ENCODE assay signal across 28 cellular contexts in genomic region chr4:178836865-178837264, GRCh38.
"Had no signal": no experiment of that assay in that cellular context is flagged by ENCODE, and none has a peak within 500 bp of the region (broad histone marks: within the 10 kb centered on the region; RNA-seq: fewer than 3 reads in every experiment).

No MANE protein-coding gene starts in this region.

- H3K27me3 Mint-ChIP-seq: dendritic cell treated with granulocyte-macrophage colony-stimulating factor and Interleukin-4, amounts not matched to agents 40 ng/mL and 50 ng/mL, for 4 days; effector memory CD8-positive, alpha-beta T cell; naive B cell had no signal

- H3K4me3 ChIP-seq: colonic mucosa, esophagus squamous epithelium, gastrocnemius medialis, heart right ventricle, left lung, lower lobe of right lung, mucosa of descending colon had no signal

- H3K27ac Mint-ChIP-seq: dendritic cell treated with granulocyte-macrophage colony-stimulating factor and Interleukin-4, amounts not matched to agents 40 ng/mL and 50 ng/mL, for 4 days; effector memory CD8-positive, alpha-beta T cell; endodermal cell; mesothelial cell of epicardium; naive B cell had no signal

- H3K4me1 Mint-ChIP-seq: endodermal cell, mesothelial cell of epicardium, naive B cell had no signal

- H3K9me3 ChIP-seq: colonic mucosa, esophagus squamous epithelium, gastrocnemius medialis, left lung, lower lobe of right lung, mucosa of descending colon had no signal

- H3K36me3 Mint-ChIP-seq: mesothelial cell of epicardium, naive B cell had no signal

- H3K27ac ChIP-seq: colonic mucosa, epithelial cell of prostate, esophagus squamous epithelium, gastrocnemius medialis, heart right ventricle, left lung, lower lobe of right lung had no signal

- H3K4me1 ChIP-seq: colonic mucosa, esophagus squamous epithelium, gastrocnemius medialis, heart right ventricle, left lung, lower lobe of right lung had no signal

- H3K4me3 Mint-ChIP-seq: dendritic cell treated with granulocyte-macrophage colony-stimulating factor and Interleukin-4, amounts not matched to agents 40 ng/mL and 50 ng/mL, for 4 days; effector memory CD8-positive, alpha-beta T cell; endodermal cell; mesothelial cell of epicardium; naive B cell had no signal

- H3K27me3 ChIP-seq: colonic mucosa, esophagus squamous epithelium, gastrocnemius medialis, heart right ventricle, left lung had no signal

- DNase-seq: colonic mucosa; cortex of kidney; effector CD8-positive, alpha-beta T cell; effector memory CD8-positive, alpha-beta T cell; endodermal cell; erythroblast; esophagus squamous epithelium; foreskin fibroblast; foreskin melanocyte; gastrocnemius medialis; glutamatergic neuron; head of caudate nucleus; heart right ventricle; hippocampal formation; left cardiac atrium; left lung; left ventricle myocardium superior; lower lobe of right lung; mesenchymal stem cell; mucosa of descending colon; naive B cell had no signal

- FAIRE-seq: endometrium, islet of Langerhans, keratinocyte had no signal

- H3K9me3 Mint-ChIP-seq: endodermal cell, mesothelial cell of epicardium had no signal

- ATAC-seq: effector memory CD8-positive, alpha-beta T cell; esophagus mucosa; gastrocnemius medialis; heart right ventricle; left cardiac atrium; left lung; left ventricle myocardium superior; lower lobe of right lung; mucosa of descending colon had no signal

- H3K36me3 ChIP-seq: colonic mucosa, esophagus squamous epithelium, gastrocnemius medialis, heart right ventricle, left lung, lower lobe of right lung had no signal
